ENCODE assay signal across 1 cellular context in genomic region chr12:6189952-6190598, GRCh38.
TF ChIP-seq lines count a peak whose summit lies in the region.

No MANE protein-coding gene starts in this region.

TF ChIP-seq in K562, 482 proteins besides CTCF, POLR2A, EP300 and RAD21:
- peak; percentile 14 for TF ChIP-seq TBP (optimal IDR thresholded peaks at IDR 0.05; ENCODE audit: low read depth, low read length)
- peak; percentile 47; the same call in 1 of the 2 replicates for TF ChIP-seq L3MBTL2 (IDR thresholded peaks at IDR 0.05)
- peak; percentile 49 for TF ChIP-seq NFYB (IDR thresholded peaks at IDR 0.05; ENCODE audit: extremely low read depth, insufficient read length)
- TF ChIP-seq PML (IDR thresholded peaks at IDR 0.05; ENCODE audit: low read length): 0 out of 2 replicates have a peak, but pooled peaks have one; percentile 35
- peak; percentile 73; the same call in 1 of the 2 replicates for TF ChIP-seq MTA3 (IDR thresholded peaks at IDR 0.05; ENCODE audit: borderline replicate concordance)
- peak; percentile 43; the same call in 1 of the 2 replicates for TF ChIP-seq MGA (IDR thresholded peaks at IDR 0.05)
- TF ChIP-seq SUPT5H (IDR thresholded peaks at IDR 0.05): peak; percentile 54
